Comparison of ENCODE assay signal across 8 cellular contexts in genomic region chr15:89874926-89875564, GRCh38. TPM values are rescaled to one million over a fixed set of nuclear protein-coding genes. Genes with fewer than 3 reads are reported as not detected.
A peak's percentile ranks its signal among the peaks of the same experiment; 100 is the strongest.
DNase-seq lines count a peak whose midpoint lies in the region; ATAC-seq and TF ChIP-seq lines count a peak whose summit lies in the region.

No MANE protein-coding gene starts in this region.

- TF ChIP-seq CTCF in adrenal gland (IDR thresholded peaks at IDR 0.05) (peak; percentile 84 to 94 (median 90)), gastrocnemius medialis (IDR thresholded peaks at IDR 0.05 in 4 of 5, conservative IDR thresholded peaks at IDR 0.05 in 1 of 5) (peak; percentile 85 to 93 (median 88))

- DNase-seq in ELR (ENCODE audit: low read depth), result peak; percentile 81
- peak; percentile 65 for DNase-seq in HCEC 1CT
- DNase-seq in NCI-H146 (lab: John Stamatoyannopoulos, UW), result peak; percentile 48
- DNase-seq in T-helper 2 cell, result peak; percentile 43 to 84 (median 67)
- DNase-seq in adrenal gland, result peak; percentile 77 to 92 (median 85)
- DNase-seq in left ventricle myocardium superior, result peak; percentile 91
- DNase-seq in gastrocnemius medialis, result peak; percentile 56 to 75

- peak; percentile 93 for ATAC-seq in left ventricle myocardium superior
- ATAC-seq in gastrocnemius medialis, result peak; percentile 79 to 92
- no peak for ATAC-seq in HG02970 (IDR thresholded peaks at IDR 0.05; ENCODE audit: low FRiP score, unreplicated experiment)

- H3K9me3 ChIP-seq in adrenal gland (replicated peaks in 1 of 3) (no peaks in the 10 kb centered on the region), gastrocnemius medialis (no peaks in the 10 kb centered on the region)

- H3K36me3 ChIP-seq in adrenal gland (replicated peaks in 1 of 2), result peaks cover 0 to 39% of the 10 kb centered on the region in 2 donors
- H3K36me3 ChIP-seq in gastrocnemius medialis, result peaks cover 0 to 46% of the 10 kb centered on the region in 2 donors

- in situ Hi-C loops in gastrocnemius medialis (cut with MboI; ENCODE audit: low sequenced_read_pairs in 4 of 4), result loop anchor here (5.0 kb wide), 2 partner anchors 113 to 118 kb away; no protein-coding TSS in a partner anchor

- 13 to 18% (median 16%) methylated on average over 10 of the region's 10 CpGs for WGBS in adrenal gland, 4 donors

- H3K27me3 ChIP-seq in adrenal gland, result no peaks in the 10 kb centered on the region
- no peaks in the 10 kb centered on the region for H3K27me3 ChIP-seq in gastrocnemius medialis

- no peak overlapping the region for H3K4me3 ChIP-seq in adrenal gland
- no peak overlapping the region for H3K4me3 ChIP-seq in gastrocnemius medialis

- no peaks in the 10 kb centered on the region for H3K4me1 ChIP-seq in adrenal gland (replicated peaks in 1 of 2)
- peaks cover 3 to 6% of the 10 kb centered on the region in 2 donors for H3K4me1 ChIP-seq in gastrocnemius medialis

- H3K27ac ChIP-seq in adrenal gland (no peak overlapping the region), gastrocnemius medialis (no peak overlapping the region)

- no peak for TF ChIP-seq POLR2A in adrenal gland (IDR thresholded peaks at IDR 0.05)
- TF ChIP-seq POLR2A in gastrocnemius medialis (IDR thresholded peaks at IDR 0.05), result no peak

- intact Hi-C loops in adrenal gland (cut with DNase I) (loop anchor here (2.0 to 5.0 kb wide), 2 partner anchors 113 to 114 kb away; no protein-coding TSS in a partner anchor), left ventricle myocardium superior (cut with micrococcal nuclease) (loop anchor here (2.0 kb wide), 1 partner anchor 114 kb away; no protein-coding TSS in a partner anchor), gastrocnemius medialis (cut with DNase I; ENCODE audit: low total_unique reads) (loop anchor here (1.0 kb wide), 1 partner anchor 115 kb away; no protein-coding TSS in a partner anchor)

RNA-seq across cellular contexts. Expression of gene AP3S2, which starts 18.7 kb away (rescaled TPM):
- total RNA-seq in adrenal gland (100 to 1,000 TPM in 1 of 8 donors, 10 to 100 TPM in 7; 45.0 to 110 (median 61.6) TPM), left ventricle myocardium superior (46.6 TPM), gastrocnemius medialis (10 to 100 TPM; 48.4 to 82.6 (median 71.3) TPM)
- polyA plus RNA-seq in adrenal gland, result 10 to 100 TPM; 10.8 to 63.2 (median 18.7) TPM

RNA-seq across cellular contexts. Expression of gene ARPIN, which starts 37.7 kb away (rescaled TPM):
- total RNA-seq in adrenal gland, result 10 to 100 TPM in 6 of 8 donors, 1 to 10 TPM in 2; 5.6 to 18.2 (median 13.1) TPM
- polyA plus RNA-seq in adrenal gland, result 1 to 10 TPM; 5.6 to 7.5 (median 5.6) TPM
- 11.3 TPM for total RNA-seq in left ventricle myocardium superior
- total RNA-seq in gastrocnemius medialis, result 10 to 100 TPM in 1 of 4 donors, 1 to 10 TPM in 3; 4.8 to 10.9 (median 6.0) TPM
